ENCODE assay signal across 19 cellular contexts in genomic region chr11:74237541-74237940, GRCh38.
DNase-seq lines count a peak whose midpoint lies in the region; ATAC-seq and TF ChIP-seq lines count a peak whose summit lies in the region.
"Had no signal": no experiment of that assay in that cellular context is flagged by ENCODE, and none has a peak within 500 bp of the region (broad histone marks: within the 10 kb centered on the region; RNA-seq: fewer than 3 reads in every experiment).

No MANE protein-coding gene starts in this region.

- no peak overlapping the region for H2AFZ ChIP-seq in IMR-90 (replicated peaks; ENCODE audit: low read length, poor library complexity)

- H3K4me3 ChIP-seq in IMR-90 (ENCODE audit: insufficient read depth, low read depth, low read length) = no peak overlapping the region
- no peak overlapping the region for H3K4me3 ChIP-seq in choroid plexus epithelial cell (ENCODE audit: low read depth, low read length)
- H3K4me3 ChIP-seq in naive thymus-derived CD4-positive, alpha-beta T cell (ENCODE audit: low read length) = no peak overlapping the region
- H3K4me3 ChIP-seq: BLaER1 had no signal

- peaks cover 2 to 6% of the 10 kb centered on the region in 2 experiments; a peak in 2 of 4 replicates for H3K79me1 ChIP-seq in IMR-90 (ENCODE audit: low read depth in 1 of 2, low read length in 2 of 2)

- no peak overlapping the region for H2BK120ac ChIP-seq in IMR-90 (ENCODE audit: low read depth, low read length)

- no peaks in the 10 kb centered on the region for H3K27me3 Mint-ChIP-seq in CD4-positive, alpha-beta T cell
- no peaks in the 10 kb centered on the region for H3K27me3 Mint-ChIP-seq in naive thymus-derived CD4-positive, alpha-beta T cell
- no peaks in the 10 kb centered on the region for H3K27me3 Mint-ChIP-seq in WTC11 (ENCODE audit: low read depth)
- H3K27me3 Mint-ChIP-seq in T-helper 2 cell treated with Interferon-gamma antibody and Interleukin-4, amounts not matched to agents 5 μg/mL and 100 μg/mL, for 36 hours (ENCODE audit: low read depth) = no peaks in the 10 kb centered on the region
- H3K27me3 Mint-ChIP-seq: CD4-positive, CD25-positive, alpha-beta regulatory T cell had no signal

- no peaks in the 10 kb centered on the region for H3K27me3 ChIP-seq in CD4-positive, alpha-beta T cell (ENCODE audit: control insufficient read depth, insufficient read depth, low read length)
- no peaks in the 10 kb centered on the region for H3K27me3 ChIP-seq in IMR-90 (ENCODE audit: control insufficient read depth, insufficient read depth, low read length)
- no peaks in the 10 kb centered on the region for H3K27me3 ChIP-seq in naive thymus-derived CD4-positive, alpha-beta T cell (ENCODE audit: control insufficient read depth in 2 of 2, insufficient read depth in 2 of 2, low read length in 2 of 2)
- H3K27me3 ChIP-seq: BE2C, BLaER1 had no signal

- H3K36me3 ChIP-seq in IMR-90 (ENCODE audit: control insufficient read depth, insufficient read depth, low read length) = peaks cover 16% of the 10 kb centered on the region
- H3K36me3 ChIP-seq in naive thymus-derived CD4-positive, alpha-beta T cell (ENCODE audit: control insufficient read depth in 2 of 3, insufficient read depth in 3 of 3, low read length in 3 of 3) = peaks cover 0 to 8% (median 5%) of the 10 kb centered on the region in 3 experiments

- H3K4me3 Mint-ChIP-seq in CD4-positive, alpha-beta T cell = no peak overlapping the region
- H3K4me3 Mint-ChIP-seq in naive thymus-derived CD4-positive, alpha-beta T cell = peak overlapping the region in 5 of 10 donors; percentile 14 to 49 (median 24)
- H3K4me3 Mint-ChIP-seq in WTC11 = no peak overlapping the region
- no peak overlapping the region for H3K4me3 Mint-ChIP-seq in T-helper 2 cell treated with Interferon-gamma antibody and Interleukin-4, amounts not matched to agents 5 μg/mL and 100 μg/mL, for 36 hours
- H3K4me3 Mint-ChIP-seq: CD14-positive monocyte; CD4-positive, CD25-positive, alpha-beta regulatory T cell; CD8-positive, alpha-beta T cell had no signal

- peaks cover 25% of the 10 kb centered on the region for H3K4me1 Mint-ChIP-seq in CD4-positive, alpha-beta T cell (ENCODE audit: low read depth)
- H3K4me1 Mint-ChIP-seq in naive thymus-derived CD4-positive, alpha-beta T cell = peaks cover 0 to 28% (median 24%) of the 10 kb centered on the region in 7 donors
- H3K4me1 Mint-ChIP-seq in WTC11 = no peaks in the 10 kb centered on the region
- H3K4me1 Mint-ChIP-seq in T-helper 2 cell treated with Interferon-gamma antibody and Interleukin-4, amounts not matched to agents 5 μg/mL and 100 μg/mL, for 36 hours (ENCODE audit: low read depth) = peaks cover 5% of the 10 kb centered on the region

- no peak overlapping the region for H3K4me2 ChIP-seq in IMR-90 (ENCODE audit: low read depth, low read length)
- H3K4me2 ChIP-seq: BLaER1 had no signal

- in situ Hi-C loops in IMR-90 (cut with MboI; ENCODE audit: low sequenced_read_pairs) = no loop called here

- H3K9me3 Mint-ChIP-seq in CD4-positive, alpha-beta T cell = no peaks in the 10 kb centered on the region
- H3K9me3 Mint-ChIP-seq in naive thymus-derived CD4-positive, alpha-beta T cell = no peaks in the 10 kb centered on the region
- H3K9me3 Mint-ChIP-seq in WTC11 = no peaks in the 10 kb centered on the region
- H3K9me3 Mint-ChIP-seq in T-helper 2 cell treated with Interferon-gamma antibody and Interleukin-4, amounts not matched to agents 5 μg/mL and 100 μg/mL, for 36 hours = no peaks in the 10 kb centered on the region
- H3K9me3 Mint-ChIP-seq: CD4-positive, CD25-positive, alpha-beta regulatory T cell; CD8-positive, alpha-beta T cell had no signal

- H3K56ac ChIP-seq in IMR-90 (ENCODE audit: extremely low read depth, insufficient read depth, low read length) = no peak overlapping the region

- no peak overlapping the region for H2BK20ac ChIP-seq in IMR-90 (ENCODE audit: low read depth, low read length)

- H2AK5ac ChIP-seq in IMR-90 (ENCODE audit: low read depth, low read length) = no peak overlapping the region

- H3K27ac Mint-ChIP-seq in CD4-positive, alpha-beta T cell = no peak overlapping the region
- H3K27ac Mint-ChIP-seq in naive thymus-derived CD4-positive, alpha-beta T cell = peak overlapping the region in 7 of 9 donors; percentile 27 to 89 (median 77)
- no peak overlapping the region for H3K27ac Mint-ChIP-seq in WTC11
- H3K27ac Mint-ChIP-seq in T-helper 2 cell treated with Interferon-gamma antibody and Interleukin-4, amounts not matched to agents 5 μg/mL and 100 μg/mL, for 36 hours = no peak overlapping the region
- H3K27ac Mint-ChIP-seq: CD14-positive monocyte; CD4-positive, CD25-positive, alpha-beta regulatory T cell; CD8-positive, alpha-beta T cell had no signal

- H3K18ac ChIP-seq in IMR-90 (ENCODE audit: low read depth, low read length) = no peak overlapping the region

- no peaks in the 10 kb centered on the region for H3K9me3 ChIP-seq in CD4-positive, alpha-beta T cell (ENCODE audit: control insufficient read depth, low read length)
- H3K9me3 ChIP-seq in IMR-90 (ENCODE audit: control insufficient read depth, insufficient read depth, low read length) = no peaks in the 10 kb centered on the region
- H3K9me3 ChIP-seq in naive thymus-derived CD4-positive, alpha-beta T cell (ENCODE audit: control insufficient read depth in 2 of 3, low read length in 3 of 3) = no peaks in the 10 kb centered on the region
- H3K9me3 ChIP-seq: BE2C, BLaER1, Caco-2 had no signal

- no peak overlapping the region for H4K5ac ChIP-seq in IMR-90 (ENCODE audit: low read depth, low read length)

- no peaks in the 10 kb centered on the region for H3K4me1 ChIP-seq in IMR-90 (ENCODE audit: control insufficient read depth, insufficient read depth, low read length)
- peaks cover 13 to 28% of the 10 kb centered on the region in 2 donors for H3K4me1 ChIP-seq in naive thymus-derived CD4-positive, alpha-beta T cell (ENCODE audit: control insufficient read depth in 2 of 2, insufficient read depth in 2 of 2, low read length in 2 of 2)
- H3K4me1 ChIP-seq: BE2C, BLaER1, Caco-2 had no signal

- TF ChIP-seq CTCF in CD4-positive, alpha-beta T cell (IDR thresholded peaks at IDR 0.05) = no peak
- TF ChIP-seq CTCF in IMR-90 (conservative IDR thresholded peaks at IDR 0.05; ENCODE audit: low read depth, low read length) = no peak
- no peak for TF ChIP-seq CTCF in choroid plexus epithelial cell (conservative IDR thresholded peaks at IDR 0.05; ENCODE audit: low read depth, low read length)
- no peak for TF ChIP-seq CTCF in WTC11 (IDR thresholded peaks at IDR 0.05)

- ATAC-seq in CD4-positive, alpha-beta T cell (ENCODE audit: poor library complexity) = peak; percentile 74
- ATAC-seq in IMR-90 (ENCODE audit: low read depth) (no peak), WTC11 (no peak)
- no peak for ATAC-seq in naive thymus-derived CD4-positive, alpha-beta T cell
- ATAC-seq: CD8-positive, alpha-beta T cell had no signal

- BruUV-seq in IMR-90 (replicated peaks; lab: Mats Ljungman, UMichigan) = no TSS peak

- no peak overlapping the region for H3K14ac ChIP-seq in IMR-90 (replicated peaks; ENCODE audit: low read depth, low read length)

- H2AK9ac ChIP-seq in IMR-90 (replicated peaks; ENCODE audit: low read depth, low read length, poor library complexity) = no peak overlapping the region

- no peaks in the 10 kb centered on the region for H4K20me1 ChIP-seq in IMR-90 (ENCODE audit: insufficient read depth, low read length)
- H4K20me1 ChIP-seq: BLaER1 had no signal

- no peak overlapping the region for H3K4ac ChIP-seq in IMR-90 (ENCODE audit: low read depth, low read length)

- DNase-seq in CD4-positive, alpha-beta T cell = no peak
- DNase-seq in IMR-90 = peak; percentile 4
- peak; percentile 22 for DNase-seq in choroid plexus epithelial cell (ENCODE audit: low read depth)
- DNase-seq in naive thymus-derived CD4-positive, alpha-beta T cell = no peak
- DNase-seq in ecto neural progenitor cell (ENCODE audit: low spot score) = no peak
- no peak for DNase-seq in WTC11 (ENCODE audit: low spot score)
- no peak for DNase-seq in T-helper 2 cell treated with Interferon-gamma antibody and Interleukin-4, amounts not matched to agents 5 μg/mL and 100 μg/mL, for 36 hours (ENCODE audit: low spot score)
- DNase-seq: 8988T; ACHN; BE2C; C1 segment of cervical spinal cord; Caco-2; Calu3; CD4-positive, CD25-positive, alpha-beta regulatory T cell; CD8-positive, alpha-beta T cell; DMS79 treated with DMSO at 0.1 percent for 48 hours; GF-D8 had no signal

- H3K27ac ChIP-seq in CD4-positive, alpha-beta T cell (ENCODE audit: low read depth, low read length) = no peak overlapping the region
- H3K27ac ChIP-seq in IMR-90 (ENCODE audit: insufficient read depth, low read length) = no peak overlapping the region
- no peak overlapping the region for H3K27ac ChIP-seq in naive thymus-derived CD4-positive, alpha-beta T cell (ENCODE audit: low read depth, low read length)
- H3K27ac ChIP-seq: BLaER1 had no signal

- no peak overlapping the region for H4K8ac ChIP-seq in IMR-90 (ENCODE audit: low read depth in 2 of 2, low read length in 2 of 2)

- TF ChIP-seq RAD21 in IMR-90 (IDR thresholded peaks at IDR 0.05; ENCODE audit: low read length) = no peak

- CTCF ChIA-PET in CD4-positive, alpha-beta T cell (lab: Charles Lee) = interaction anchor here (0.7 kb wide), 1 partner anchor 171 kb away, joined by 4 read pairs; no protein-coding TSS in a partner anchor
- CTCF ChIA-PET in IMR-90 (lab: Yijun Ruan, JAX) (no interaction called here), WTC11 (lab: Charles Lee) (no interaction called here)
- CTCF ChIA-PET in naive thymus-derived CD4-positive, alpha-beta T cell (lab: Charles Lee) = interaction anchor here (0.6 to 0.7 kb wide), 2 partner anchors 51 to 348 kb away, joined by 4 to 5 read pairs; no protein-coding TSS in a partner anchor

- no CpG with 5 or more reads among the region's 2 CpGs for WGBS in IMR-90 (ENCODE audit: extremely low coverage in 2 of 2, insufficient read length in 1 of 2), 2 experiments

- intact Hi-C loops in CD4-positive, alpha-beta T cell (cut with DNase I, micrococcal nuclease) = no loop called here
- intact Hi-C loops in IMR-90 (cut with micrococcal nuclease) = loop anchor here (5.0 kb wide), 1 partner anchor 275 kb away; no protein-coding TSS in a partner anchor
- intact Hi-C loops in naive thymus-derived CD4-positive, alpha-beta T cell (cut with micrococcal nuclease) = loop anchor here in 1 of 2 donors (10.0 kb wide), 1 partner anchor 273 kb away; no protein-coding TSS in a partner anchor

- H3K23ac ChIP-seq in IMR-90 (ENCODE audit: low read depth, low read length) = no peak overlapping the region

- no peak for TF ChIP-seq POLR2A in IMR-90 (IDR thresholded peaks at IDR 0.05; ENCODE audit: low read depth, low read length)

- H3K36me3 Mint-ChIP-seq in CD4-positive, alpha-beta T cell (ENCODE audit: low read depth) = peaks cover 49% of the 10 kb centered on the region
- H3K36me3 Mint-ChIP-seq in naive thymus-derived CD4-positive, alpha-beta T cell = peaks cover 7 to 40% (median 30%) of the 10 kb centered on the region in 5 donors
- peaks cover 25% of the 10 kb centered on the region for H3K36me3 Mint-ChIP-seq in WTC11
- peaks cover 31% of the 10 kb centered on the region for H3K36me3 Mint-ChIP-seq in T-helper 2 cell treated with Interferon-gamma antibody and Interleukin-4, amounts not matched to agents 5 μg/mL and 100 μg/mL, for 36 hours (ENCODE audit: low read depth)

- no peaks in the 10 kb centered on the region for H3K9me1 ChIP-seq in IMR-90 (ENCODE audit: insufficient read depth, low read length)

- dilution Hi-C loops in IMR-90 (cut with HindIII; ENCODE audit: low sequenced_read_pairs, unreplicated experiment) = no loop called here

- H4K91ac ChIP-seq in IMR-90 (ENCODE audit: insufficient read depth, low read depth, low read length) = no peak overlapping the region

- no peak overlapping the region for H3K9ac ChIP-seq in IMR-90 (ENCODE audit: low read depth, low read length)
- H3K9ac ChIP-seq: BLaER1 had no signal

- H2BK5ac ChIP-seq in IMR-90 (ENCODE audit: low read depth, low read length, poor library complexity, severe bottlenecking) = no peak overlapping the region

- no peak overlapping the region for H2BK15ac ChIP-seq in IMR-90 (ENCODE audit: low read depth, low read length)

- POLR2A ChIA-PET in CD4-positive, alpha-beta T cell (lab: Charles Lee) = no interaction called here
- POLR2A ChIA-PET in IMR-90 (lab: Charles Lee; ENCODE audit: unreplicated experiment) = no interaction called here
- POLR2A ChIA-PET in naive thymus-derived CD4-positive, alpha-beta T cell (lab: Charles Lee) = interaction anchor here (0.6 kb wide), 1 partner anchor 1390 kb away, joined by 3 read pairs; no protein-coding TSS in a partner anchor
- POLR2A ChIA-PET in WTC11 (lab: Charles Lee) = no interaction called here

Comparison
In these comparisons a context has a peak if more than half of its experiments do, and no peak if none do; other contexts are left out.
1. DNase-seq: peak in IMR-90 (single experiment) and choroid plexus epithelial cell (single experiment); none in CD4-positive, alpha-beta T cell (0 of 10), naive thymus-derived CD4-positive, alpha-beta T cell (0 of 9), ecto neural progenitor cell (single experiment), WTC11 (single experiment) and T-helper 2 cell treated with Interferon-gamma antibody and Interleukin-4, amounts not matched to agents 5 μg/mL and 100 μg/mL, for 36 hours (single experiment).
2. H3K27ac Mint-ChIP-seq: peak in naive thymus-derived CD4-positive, alpha-beta T cell (7 of 9); none in CD4-positive, alpha-beta T cell (single experiment), WTC11 (single experiment) and T-helper 2 cell treated with Interferon-gamma antibody and Interleukin-4, amounts not matched to agents 5 μg/mL and 100 μg/mL, for 36 hours (single experiment).
3. CTCF ChIA-PET loops: an anchor here in CD4-positive, alpha-beta T cell (0.7 kb wide) and naive thymus-derived CD4-positive, alpha-beta T cell (0.6 to 0.7 kb wide); none called in IMR-90 and WTC11.